In genomic region chr13:110332750-110333149, GRCh38 we compare ENCODE assay signal across 1 cellular context.
TF ChIP-seq lines count a peak whose summit lies in the region.

No MANE protein-coding gene starts in this region.

TF ChIP-seq in H1, 55 proteins besides CTCF, POLR2A, EP300 and RAD21:
- TF ChIP-seq RXRA (IDR thresholded peaks at IDR 0.05; ENCODE audit: insufficient read depth, low read depth, low read length): no peak
- no peak for TF ChIP-seq GABPA (IDR thresholded peaks at IDR 0.05; ENCODE audit: borderline replicate concordance, insufficient read depth, low read length)
- TF ChIP-seq JUN (IDR thresholded peaks at IDR 0.05; ENCODE audit: low read depth, low read length): no peak
- TF ChIP-seq BCL11A (IDR thresholded peaks at IDR 0.05; ENCODE audit: low read depth in 2 of 2, low read length in 2 of 2): no peak
- no peak for TF ChIP-seq JUND (IDR thresholded peaks at IDR 0.05; ENCODE audit: low read length)
- TF ChIP-seq, protein P1, sequence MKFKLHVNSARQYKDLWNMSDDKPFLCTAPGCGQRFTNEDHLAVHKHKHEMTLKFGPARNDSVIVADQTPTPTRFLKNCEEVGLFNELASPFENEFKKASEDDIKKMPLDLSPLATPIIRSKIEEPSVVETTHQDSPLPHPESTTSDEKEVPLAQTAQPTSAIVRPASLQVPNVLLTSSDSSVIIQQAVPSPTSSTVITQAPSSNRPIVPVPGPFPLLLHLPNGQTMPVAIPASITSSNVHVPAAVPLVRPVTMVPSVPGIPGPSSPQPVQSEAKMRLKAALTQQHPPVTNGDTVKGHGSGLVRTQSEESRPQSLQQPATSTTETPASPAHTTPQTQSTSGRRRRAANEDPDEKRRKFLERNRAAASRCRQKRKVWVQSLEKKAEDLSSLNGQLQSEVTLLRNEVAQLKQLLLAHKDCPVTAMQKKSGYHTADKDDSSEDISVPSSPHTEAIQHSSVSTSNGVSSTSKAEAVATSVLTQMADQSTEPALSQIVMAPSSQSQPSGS (IDR thresholded peaks at IDR 0.05; ENCODE audit: low read length): no peak
- TF ChIP-seq SIRT6 (IDR thresholded peaks at IDR 0.05; ENCODE audit: low read length): no peak
- no peak for TF ChIP-seq SP4 (IDR thresholded peaks at IDR 0.05; ENCODE audit: low read length)
- no peak for TF ChIP-seq CREB1 (IDR thresholded peaks at IDR 0.05)
- no peak for TF ChIP-seq EGR1 (IDR thresholded peaks at IDR 0.05; ENCODE audit: borderline replicate concordance, low read depth, low read length)
- no peak for TF ChIP-seq SP2 (IDR thresholded peaks at IDR 0.05; ENCODE audit: low read length)
- no peak for TF ChIP-seq TBP (IDR thresholded peaks at IDR 0.05; ENCODE audit: low read depth, low read length)
- no peak for TF ChIP-seq GTF2F1 (IDR thresholded peaks at IDR 0.05; ENCODE audit: borderline replicate concordance, low read depth, low read length)
- TF ChIP-seq CBX8 (IDR thresholded peaks at IDR 0.05; ENCODE audit: borderline replicate concordance, low read depth, low read length): no peak
- no peak for TF ChIP-seq NANOG (IDR thresholded peaks at IDR 0.05; ENCODE audit: insufficient read depth, low read depth, low read length, poor library complexity, severe bottlenecking)
